In the genomic region with DNA sequence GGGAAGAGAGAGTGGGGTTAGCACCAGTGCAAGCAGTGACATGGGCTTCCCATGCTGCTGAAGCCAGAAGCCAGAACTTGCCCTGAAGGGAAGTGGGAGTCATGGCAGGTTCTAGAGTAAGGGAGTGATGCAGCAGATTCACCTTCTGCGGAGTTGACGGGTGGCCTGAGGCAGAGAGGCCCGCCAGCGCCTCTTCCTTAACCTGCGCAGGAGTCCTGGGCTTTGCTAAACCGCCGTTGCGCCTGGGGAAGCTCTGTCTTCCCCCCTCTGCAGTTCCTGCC, we compare ENCODE assay signal across 9 cellular contexts.
A peak's percentile ranks its signal among the peaks of the same experiment; 100 is the strongest.
DNase-seq lines count a peak whose midpoint lies in the region; ATAC-seq and TF ChIP-seq lines count a peak whose summit lies in the region.
"Had no signal": no experiment of that assay in that cellular context is flagged by ENCODE, and none has a peak within 500 bp of the region (broad histone marks: within the 10 kb centered on the region; RNA-seq: fewer than 3 reads in every experiment).

No MANE protein-coding gene starts in this region.

- POLR2A ChIA-PET in AG04449 (lab: Yijun Ruan, JAX) = interaction anchor here (0.6 kb wide), 1 partner anchor 103 kb away, joined by 3 read pairs; no protein-coding TSS in a partner anchor

- ATAC-seq in natural killer cell treated with Interleukin-12 subunit alpha and Interleukin-12 subunit beta and Interleukin-15 and Interleukin-18, amount 100 ng/mL, for 72 hours = no peak
- no peak for ATAC-seq in GM21381 (IDR thresholded peaks at IDR 0.05; ENCODE audit: unreplicated experiment)
- no peak for ATAC-seq in HG03039 (IDR thresholded peaks at IDR 0.05; ENCODE audit: unreplicated experiment)
- no peak for ATAC-seq in sciatic nerve

- DNase-seq in AG04449 (ENCODE audit: low read depth, low spot score) (no peak), sciatic nerve (ENCODE audit: low spot score) (no peak)
- DNase-seq in effector memory CD4-positive, alpha-beta T cell = no peak
- no peak for DNase-seq in natural killer cell treated with Interleukin-12 subunit alpha and Interleukin-12 subunit beta and Interleukin-15 and Interleukin-18, amount 100 ng/mL, for 72 hours (ENCODE audit: low spot score)
- no peak for DNase-seq in central memory CD4-positive, alpha-beta T cell
- DNase-seq: effector CD4-positive, alpha-beta T cell had no signal

- H3K9me3 ChIP-seq in effector memory CD4-positive, alpha-beta T cell (ENCODE audit: control insufficient read depth, low read length) = no peaks in the 10 kb centered on the region

- H3K36me3 Mint-ChIP-seq in IgD-negative memory B cell = no peaks in the 10 kb centered on the region
- H3K36me3 Mint-ChIP-seq in natural killer cell treated with Interleukin-12 subunit alpha and Interleukin-12 subunit beta and Interleukin-15 and Interleukin-18, amount 100 ng/mL, for 72 hours = no peaks in the 10 kb centered on the region

- peak overlapping the region; percentile 53 for H3K27ac ChIP-seq in effector memory CD4-positive, alpha-beta T cell (ENCODE audit: insufficient read depth, low read length, poor library complexity, severe bottlenecking)

- H3K4me3 ChIP-seq in AG04449 (ENCODE audit: low read depth, low read length) = peak overlapping the region; percentile 68
- H3K4me3 ChIP-seq in effector memory CD4-positive, alpha-beta T cell (ENCODE audit: insufficient read depth, low read depth, low read length, poor library complexity, severe bottlenecking) = peak overlapping the region; percentile 78

- H3K27me3 ChIP-seq in effector memory CD4-positive, alpha-beta T cell (replicated peaks; ENCODE audit: control insufficient read depth, insufficient read depth, low read length, poor library complexity, severe bottlenecking) = no peaks in the 10 kb centered on the region

- intact Hi-C loops in sciatic nerve (cut with DNase I) = no loop called here

- peak overlapping the region; percentile 76 to 92 (median 83) for H3K4me3 Mint-ChIP-seq in IgD-negative memory B cell
- H3K4me3 Mint-ChIP-seq in natural killer cell treated with Interleukin-12 subunit alpha and Interleukin-12 subunit beta and Interleukin-15 and Interleukin-18, amount 100 ng/mL, for 72 hours = peak overlapping the region; percentile 79

- H3K27ac Mint-ChIP-seq in IgD-negative memory B cell = peak overlapping the region in 2 of 3 donors; percentile 60 to 76
- H3K27ac Mint-ChIP-seq in natural killer cell treated with Interleukin-12 subunit alpha and Interleukin-12 subunit beta and Interleukin-15 and Interleukin-18, amount 100 ng/mL, for 72 hours = peak overlapping the region in 1 of 2 donors; percentile 33

- H3K36me3 ChIP-seq in effector memory CD4-positive, alpha-beta T cell (ENCODE audit: control insufficient read depth, insufficient read depth, low read length) = peaks cover 6% of the 10 kb centered on the region

- H3K4me1 ChIP-seq in effector memory CD4-positive, alpha-beta T cell (ENCODE audit: control insufficient read depth, insufficient read depth, low read length, poor library complexity, severe bottlenecking) = peaks cover 7% of the 10 kb centered on the region

- TF ChIP-seq CTCF in AG04449 (IDR thresholded peaks at IDR 0.05; ENCODE audit: insufficient read depth, low read length, missing control alignments) = no peak

- H3K4me1 Mint-ChIP-seq in IgD-negative memory B cell = peaks cover 0 to 6% (median 0%) of the 10 kb centered on the region in 3 donors
- H3K4me1 Mint-ChIP-seq in natural killer cell treated with Interleukin-12 subunit alpha and Interleukin-12 subunit beta and Interleukin-15 and Interleukin-18, amount 100 ng/mL, for 72 hours (ENCODE audit: low read depth in 2 of 2) = peaks cover 4 to 10% of the 10 kb centered on the region in 2 donors

- CTCF ChIA-PET in AG04449 (lab: Yijun Ruan, JAX) = interaction anchor here (1.1 to 1.4 kb wide), 2 partner anchors 61 to 226 kb away, joined by 3 to 5 read pairs; no protein-coding TSS in a partner anchor

- H3K9me3 Mint-ChIP-seq in IgD-negative memory B cell = no peaks in the 10 kb centered on the region
- H3K9me3 Mint-ChIP-seq in natural killer cell treated with Interleukin-12 subunit alpha and Interleukin-12 subunit beta and Interleukin-15 and Interleukin-18, amount 100 ng/mL, for 72 hours = no peaks in the 10 kb centered on the region

- H3K27me3 Mint-ChIP-seq in IgD-negative memory B cell = no peaks in the 10 kb centered on the region
- no peaks in the 10 kb centered on the region for H3K27me3 Mint-ChIP-seq in natural killer cell treated with Interleukin-12 subunit alpha and Interleukin-12 subunit beta and Interleukin-15 and Interleukin-18, amount 100 ng/mL, for 72 hours
